1 cellular context compared by ENCODE assay signal in the genomic region with DNA sequence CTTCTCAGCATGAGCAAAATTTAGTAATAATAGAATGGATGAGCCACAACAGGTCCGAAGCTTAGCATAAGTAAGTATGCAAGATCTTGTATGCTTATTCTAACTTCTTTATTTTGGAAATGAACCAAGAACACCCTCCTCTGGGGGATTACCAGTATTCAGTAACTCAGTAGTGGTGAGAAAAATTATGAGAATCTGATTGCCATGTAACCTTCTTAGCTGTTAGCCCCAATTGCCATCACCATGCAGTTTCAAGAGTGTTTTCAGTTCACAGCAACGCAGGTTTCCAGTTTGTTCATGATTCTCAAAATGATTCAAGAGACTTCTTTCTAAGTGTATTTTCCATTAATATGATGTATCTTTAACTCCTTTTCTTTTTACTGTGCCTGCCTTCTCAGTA.
TF ChIP-seq lines count a peak whose summit lies in the region.

No MANE protein-coding gene starts in this region.

TF ChIP-seq in GM12878, 131 proteins besides CTCF, POLR2A, EP300 and RAD21 (continued from another document):
- TF ChIP-seq ESRRA (IDR thresholded peaks at IDR 0.05; ENCODE audit: low read length) (no peak), CHD1 (IDR thresholded peaks at IDR 0.05; ENCODE audit: low read depth, low read length) (no peak), DPF2 (IDR thresholded peaks at IDR 0.05) (no peak), CEBPB (IDR thresholded peaks at IDR 0.05; ENCODE audit: borderline replicate concordance in 1 of 2, low read depth in 2 of 2, low read length in 2 of 2) (no peak), SMAD5 (IDR thresholded peaks at IDR 0.05; ENCODE audit: low read depth) (no peak), RB1 (IDR thresholded peaks at IDR 0.05; ENCODE audit: borderline replicate concordance) (no peak), ZBED1 (IDR thresholded peaks at IDR 0.05; ENCODE audit: borderline replicate concordance) (no peak), FOS (IDR thresholded peaks at IDR 0.05; ENCODE audit: borderline replicate concordance, extremely low read depth, insufficient read length) (no peak), TAF1 (IDR thresholded peaks at IDR 0.05; ENCODE audit: borderline replicate concordance, low read depth, low read length) (no peak)
- TF ChIP-seq, protein P1, sequence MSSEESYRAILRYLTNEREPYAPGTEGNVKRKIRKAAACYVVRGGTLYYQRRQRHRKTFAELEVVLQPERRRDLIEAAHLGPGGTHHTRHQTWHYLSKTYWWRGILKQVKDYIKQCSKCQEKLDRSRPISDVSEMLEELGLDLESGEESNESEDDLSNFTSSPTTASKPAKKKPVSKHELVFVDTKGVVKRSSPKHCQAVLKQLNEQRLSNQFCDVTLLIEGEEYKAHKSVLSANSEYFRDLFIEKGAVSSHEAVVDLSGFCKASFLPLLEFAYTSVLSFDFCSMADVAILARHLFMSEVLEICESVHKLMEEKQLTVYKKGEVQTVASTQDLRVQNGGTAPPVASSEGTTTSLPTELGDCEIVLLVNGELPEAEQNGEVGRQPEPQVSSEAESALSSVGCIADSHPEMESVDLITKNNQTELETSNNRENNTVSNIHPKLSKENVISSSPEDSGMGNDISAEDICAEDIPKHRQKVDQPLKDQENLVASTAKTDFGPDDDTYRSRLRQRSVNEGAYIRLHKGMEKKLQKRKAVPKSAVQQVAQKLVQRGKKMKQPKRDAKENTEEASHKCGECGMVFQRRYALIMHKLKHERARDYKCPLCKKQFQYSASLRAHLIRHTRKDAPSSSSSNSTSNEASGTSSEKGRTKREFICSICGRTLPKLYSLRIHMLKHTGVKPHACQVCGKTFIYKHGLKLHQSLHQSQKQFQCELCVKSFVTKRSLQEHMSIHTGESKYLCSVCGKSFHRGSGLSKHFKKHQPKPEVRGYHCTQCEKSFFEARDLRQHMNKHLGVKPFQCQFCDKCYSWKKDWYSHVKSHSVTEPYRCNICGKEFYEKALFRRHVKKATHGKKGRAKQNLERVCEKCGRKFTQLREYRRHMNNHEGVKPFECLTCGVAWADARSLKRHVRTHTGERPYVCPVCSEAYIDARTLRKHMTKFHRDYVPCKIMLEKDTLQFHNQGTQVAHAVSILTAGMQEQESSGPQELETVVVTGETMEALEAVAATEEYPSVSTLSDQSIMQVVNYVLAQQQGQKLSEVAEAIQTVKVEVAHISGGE (CRISPR knock-in tag; IDR thresholded peaks at IDR 0.05), result no peak
- TF ChIP-seq, protein P2, sequence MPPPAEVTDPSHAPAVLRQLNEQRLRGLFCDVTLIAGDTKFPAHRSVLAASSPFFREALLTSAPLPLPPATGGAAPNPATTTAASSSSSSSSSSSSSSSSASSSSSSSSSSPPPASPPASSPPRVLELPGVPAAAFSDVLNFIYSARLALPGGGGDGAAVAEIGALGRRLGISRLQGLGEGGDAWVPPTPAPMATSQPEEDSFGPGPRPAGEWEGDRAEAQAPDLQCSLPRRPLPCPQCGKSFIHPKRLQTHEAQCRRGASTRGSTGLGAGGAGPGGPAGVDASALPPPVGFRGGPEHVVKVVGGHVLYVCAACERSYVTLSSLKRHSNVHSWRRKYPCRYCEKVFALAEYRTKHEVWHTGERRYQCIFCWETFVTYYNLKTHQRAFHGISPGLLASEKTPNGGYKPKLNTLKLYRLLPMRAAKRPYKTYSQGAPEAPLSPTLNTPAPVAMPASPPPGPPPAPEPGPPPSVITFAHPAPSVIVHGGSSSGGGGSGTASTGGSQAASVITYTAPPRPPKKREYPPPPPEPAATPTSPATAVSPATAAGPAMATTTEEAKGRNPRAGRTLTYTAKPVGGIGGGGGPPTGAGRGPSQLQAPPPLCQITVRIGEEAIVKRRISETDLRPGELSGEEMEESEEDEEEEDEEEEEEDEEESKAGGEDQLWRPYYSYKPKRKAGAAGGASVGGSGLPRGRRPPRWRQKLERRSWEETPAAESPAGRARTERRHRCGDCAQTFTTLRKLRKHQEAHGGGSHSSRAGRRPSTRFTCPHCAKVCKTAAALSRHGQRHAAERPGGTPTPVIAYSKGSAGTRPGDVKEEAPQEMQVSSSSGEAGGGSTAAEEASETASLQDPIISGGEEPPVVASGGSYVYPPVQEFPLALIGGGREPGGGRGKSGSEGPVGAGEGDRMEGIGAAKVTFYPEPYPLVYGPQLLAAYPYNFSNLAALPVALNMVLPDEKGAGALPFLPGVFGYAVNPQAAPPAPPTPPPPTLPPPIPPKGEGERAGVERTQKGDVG (CRISPR knock-in tag; IDR thresholded peaks at IDR 0.05), result no peak
- TF ChIP-seq, protein P3, sequence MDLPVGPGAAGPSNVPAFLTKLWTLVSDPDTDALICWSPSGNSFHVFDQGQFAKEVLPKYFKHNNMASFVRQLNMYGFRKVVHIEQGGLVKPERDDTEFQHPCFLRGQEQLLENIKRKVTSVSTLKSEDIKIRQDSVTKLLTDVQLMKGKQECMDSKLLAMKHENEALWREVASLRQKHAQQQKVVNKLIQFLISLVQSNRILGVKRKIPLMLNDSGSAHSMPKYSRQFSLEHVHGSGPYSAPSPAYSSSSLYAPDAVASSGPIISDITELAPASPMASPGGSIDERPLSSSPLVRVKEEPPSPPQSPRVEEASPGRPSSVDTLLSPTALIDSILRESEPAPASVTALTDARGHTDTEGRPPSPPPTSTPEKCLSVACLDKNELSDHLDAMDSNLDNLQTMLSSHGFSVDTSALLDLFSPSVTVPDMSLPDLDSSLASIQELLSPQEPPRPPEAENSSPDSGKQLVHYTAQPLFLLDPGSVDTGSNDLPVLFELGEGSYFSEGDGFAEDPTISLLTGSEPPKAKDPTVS (IDR thresholded peaks at IDR 0.05; ENCODE audit: low read depth, low read length), result no peak
